ENCODE assay signal across 18 cellular contexts in genomic region chr3:100170492-100170891, GRCh38.
"Had no signal": no experiment of that assay in that cellular context is flagged by ENCODE, and none has a peak within 500 bp of the region (broad histone marks: within the 10 kb centered on the region; RNA-seq: fewer than 3 reads in every experiment).

No MANE protein-coding gene starts in this region.

- H3K36me3 ChIP-seq: prostate gland, thyroid gland had no signal

- H3K27ac Mint-ChIP-seq: immature natural killer cell, nephron progenitor cell, type B pancreatic cell had no signal

- H3K9me3 Mint-ChIP-seq: immature natural killer cell; naive thymus-derived CD4-positive, alpha-beta T cell; nephron progenitor cell; type B pancreatic cell had no signal

- H3K27me3 Mint-ChIP-seq: naive thymus-derived CD4-positive, alpha-beta T cell; type B pancreatic cell had no signal

- H3K4me1 Mint-ChIP-seq: immature natural killer cell; naive thymus-derived CD4-positive, alpha-beta T cell; nephron progenitor cell had no signal

- H3K4me3 Mint-ChIP-seq: immature natural killer cell; naive thymus-derived CD4-positive, alpha-beta T cell; nephron progenitor cell; type B pancreatic cell had no signal

- H3K27me3 ChIP-seq: suprapubic skin, thyroid gland had no signal

- DNase-seq: cortex of kidney; effector memory CD4-positive, alpha-beta T cell; immature natural killer cell; left cardiac atrium; mesendoderm; naive thymus-derived CD4-positive, alpha-beta T cell; nephron progenitor cell; retina; small intestine; stimulated activated CD4-positive, alpha-beta T cell treated with anti-CD3 and anti-CD28 coated beads, Interleukin-12 subunit alpha, Interleukin-12 subunit beta, amount 100 ng/mL, for 4 hours; stimulated activated naive CD4-positive, alpha-beta T cell; thyroid gland had no signal

- ATAC-seq: esophagus mucosa; naive thymus-derived CD4-positive, alpha-beta T cell; sciatic nerve had no signal

- H3K27ac ChIP-seq: parathyroid adenoma, prostate gland, suprapubic skin, thyroid gland had no signal

- H3K9me3 ChIP-seq: prostate gland, suprapubic skin, thyroid gland had no signal

- H3K4me1 ChIP-seq: parathyroid adenoma, prostate gland, suprapubic skin, thyroid gland had no signal

- H3K4me3 ChIP-seq: prostate gland, suprapubic skin, thyroid gland had no signal
